ENCODE assay signal across 16 cellular contexts in genomic region chr7:47285860-47286491, GRCh38.
A peak's percentile ranks its signal among the peaks of the same experiment; 100 is the strongest.
DNase-seq lines count a peak whose midpoint lies in the region; ATAC-seq and TF ChIP-seq lines count a peak whose summit lies in the region.
"Had no signal": no experiment of that assay in that cellular context is flagged by ENCODE, and none has a peak within 500 bp of the region (broad histone marks: within the 10 kb centered on the region; RNA-seq: fewer than 3 reads in every experiment).

No MANE protein-coding gene starts in this region.

- no peaks in the 10 kb centered on the region for H3K9me3 Mint-ChIP-seq in osteocyte (ENCODE audit: unreplicated experiment)

- H3K36me3 ChIP-seq in SK-N-MC (ENCODE audit: insufficient read depth, low read length) = no peaks in the 10 kb centered on the region

- H3K9ac ChIP-seq in SK-N-MC (ENCODE audit: insufficient read length) = no peak overlapping the region

- no peaks in the 10 kb centered on the region for H3K27me3 Mint-ChIP-seq in osteocyte (ENCODE audit: unreplicated experiment)

- H3K4me3 Mint-ChIP-seq in osteocyte (ENCODE audit: unreplicated experiment) = no peak overlapping the region
- H3K4me3 Mint-ChIP-seq: naive thymus-derived CD8-positive, alpha-beta T cell had no signal

- peak overlapping the region; percentile 66 for H3K27ac Mint-ChIP-seq in osteocyte (ENCODE audit: unreplicated experiment)
- H3K27ac Mint-ChIP-seq: naive thymus-derived CD8-positive, alpha-beta T cell had no signal

- H3K4me3 ChIP-seq in SK-N-MC = peak overlapping the region; percentile 17; the same call in 1 of the 2 replicates

- H3K9me3 ChIP-seq in SK-N-MC (ENCODE audit: low read depth, low read length) = no peaks in the 10 kb centered on the region

- peaks cover 20% of the 10 kb centered on the region for H3K4me1 Mint-ChIP-seq in osteocyte (ENCODE audit: unreplicated experiment)
- H3K4me1 Mint-ChIP-seq: naive thymus-derived CD8-positive, alpha-beta T cell had no signal

- H3K27ac ChIP-seq in SK-N-MC = peak overlapping the region; percentile 78

- DNase-seq in AG09319 (ENCODE audit: extremely low read depth, low read depth) (peak; percentile 93), SK-N-MC (ENCODE audit: low read depth, low spot score) (peak; percentile 32), fibroblast of peridontal ligament (ENCODE audit: extremely low read depth) (peak; percentile 99), osteocyte (ENCODE audit: extremely low spot score, unreplicated experiment) (no peak), HuH-7.5 (ENCODE audit: low spot score) (no peak), NCI-H1048 (lab: John Stamatoyannopoulos, UW) (no peak), NOMO-1 treated with DMSO at 0.1 percent for 48 hours (lab: John Stamatoyannopoulos, UW; ENCODE audit: unreplicated experiment) (no peak)
- DNase-seq: activated CD4-positive, alpha-beta T cell treated with anti-CD3 and anti-CD28 coated beads, Interleukin-2, amount 50 U/mL, for 48 hours; activated naive CD4-positive, alpha-beta T cell treated with anti-CD3 and anti-CD28 coated beads, Interleukin-2, amount 50 U/mL, for 16 hours; AML-193; effector CD4-positive, alpha-beta T cell; naive thymus-derived CD8-positive, alpha-beta T cell; NCI-H1417 treated with DMSO at 0.1 percent for 48 hours; NK-92 treated with Interleukin-12 subunit alpha and Interleukin-12 subunit beta, amount 100 ng/mL, for 24 hours; stimulated activated naive CD4-positive, alpha-beta T cell had no signal

- H3K36me3 Mint-ChIP-seq in osteocyte (ENCODE audit: unreplicated experiment) = peaks cover 71% of the 10 kb centered on the region
- H3K36me3 Mint-ChIP-seq: naive thymus-derived CD8-positive, alpha-beta T cell had no signal

- ATAC-seq in HG03460 (IDR thresholded peaks at IDR 0.05; ENCODE audit: unreplicated experiment) = no peak
- ATAC-seq: naive thymus-derived CD8-positive, alpha-beta T cell had no signal

- TF ChIP-seq CTCF in AG09319 (IDR thresholded peaks at IDR 0.05; ENCODE audit: low read depth, low read length) = peak; percentile 55
- TF ChIP-seq CTCF in osteocyte (IDR thresholded peaks at IDR 0.05) = peak; percentile 15

Comparison
In these comparisons a context has a peak if more than half of its experiments do, and no peak if none do; other contexts are left out.
1. DNase-seq: peak in AG09319 (single experiment), SK-N-MC (single experiment) and fibroblast of peridontal ligament (single experiment); none in osteocyte (single experiment), HuH-7.5 (single experiment), NCI-H1048 (single experiment) and NOMO-1 treated with DMSO at 0.1 percent for 48 hours (single experiment).